Comparison of ENCODE assay signal across 1 cellular context in the genomic region with DNA sequence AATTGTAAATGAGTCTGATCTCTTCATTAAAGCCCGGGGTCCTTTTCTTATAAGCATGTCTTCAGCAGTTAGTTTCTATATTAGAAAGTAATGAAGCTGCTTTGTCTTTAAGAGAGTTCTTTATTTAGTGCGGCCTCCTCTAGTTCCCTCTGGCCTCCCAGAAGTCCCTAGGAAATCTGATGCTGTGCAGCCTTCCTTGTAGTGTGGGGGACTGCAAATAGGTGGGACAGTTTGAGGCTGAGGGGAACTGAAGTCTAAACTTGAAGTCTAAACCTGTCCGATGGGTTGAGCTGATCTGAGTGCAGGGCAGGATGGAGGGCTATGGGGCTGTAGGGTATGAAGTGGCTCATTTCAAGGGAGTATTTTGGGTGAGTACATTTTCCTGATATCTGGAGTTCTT.
TF ChIP-seq lines count a peak whose summit lies in the region.

No MANE protein-coding gene starts in this region.

TF ChIP-seq in K562, 482 proteins besides CTCF, POLR2A, EP300 and RAD21:
- TF ChIP-seq HSF4 (CRISPR knock-in tag; IDR thresholded peaks at IDR 0.05; ENCODE audit: borderline replicate concordance): no peak
- no peak for TF ChIP-seq ZNF76 (CRISPR knock-in tag; IDR thresholded peaks at IDR 0.05; ENCODE audit: borderline replicate concordance)
- TF ChIP-seq U2AF1 (optimal IDR thresholded peaks at IDR 0.05; ENCODE audit: low read depth, low read length): no peak
- TF ChIP-seq ARHGAP35 (IDR thresholded peaks at IDR 0.05; ENCODE audit: partially characterized antibody): no peak
- TF ChIP-seq ZNF224 (CRISPR knock-in tag; IDR thresholded peaks at IDR 0.05): no peak
- no peak for TF ChIP-seq ELF4 (CRISPR knock-in tag; IDR thresholded peaks at IDR 0.05)
